8 cellular contexts compared by ENCODE assay signal in genomic region chr1:40383488-40384412, GRCh38. TPM values are rescaled to one million over a fixed set of nuclear protein-coding genes. Genes with fewer than 3 reads are reported as not detected.
A peak's percentile ranks its signal among the peaks of the same experiment; 100 is the strongest.
DNase-seq lines count a peak whose midpoint lies in the region; ATAC-seq and TF ChIP-seq lines count a peak whose summit lies in the region.

No MANE protein-coding gene starts in this region.

- H3K4me3 Mint-ChIP-seq in T-cell: peak overlapping the region; percentile 79 to 89 (median 86)
- peak overlapping the region; percentile 84 for H3K4me3 Mint-ChIP-seq in stimulated activated effector memory CD8-positive, alpha-beta T cell treated with anti-CD3 and anti-CD28 coated beads, Interleukin-12 subunit alpha, Interleukin-12 subunit beta, amount 100 ng/mL, for 72 hours

- peak; percentile 11 for TF ChIP-seq POLR2A in GM19099 (IDR thresholded peaks at IDR 0.05; ENCODE audit: extremely low read depth, insufficient read length, low read depth)

- H3K27me3 Mint-ChIP-seq in T-cell: no peaks in the 10 kb centered on the region

- H3K36me3 Mint-ChIP-seq in T-cell: peaks cover 16% of the 10 kb centered on the region
- peaks cover 96% of the 10 kb centered on the region for H3K36me3 Mint-ChIP-seq in stimulated activated effector memory CD8-positive, alpha-beta T cell treated with anti-CD3 and anti-CD28 coated beads, Interleukin-12 subunit alpha, Interleukin-12 subunit beta, amount 100 ng/mL, for 72 hours

- H3K4me1 Mint-ChIP-seq in T-cell: peaks cover 81 to 94% (median 94%) of the 10 kb centered on the region in 3 donors
- H3K4me1 Mint-ChIP-seq in stimulated activated effector memory CD8-positive, alpha-beta T cell treated with anti-CD3 and anti-CD28 coated beads, Interleukin-12 subunit alpha, Interleukin-12 subunit beta, amount 100 ng/mL, for 72 hours: peaks cover 78% of the 10 kb centered on the region

- CTCF ChIA-PET in T-cell (lab: Charles Lee): interaction anchor here (0.5 to 6.7 kb wide), 6 partner anchors 9 to 45 kb away, joined by 3 to 64 read pairs (median 15); partner anchors contain the start of gene SMAP2 (in 1 of the 2)

- H3K9me3 Mint-ChIP-seq in T-cell: no peaks in the 10 kb centered on the region
- H3K9me3 Mint-ChIP-seq in stimulated activated effector memory CD8-positive, alpha-beta T cell treated with anti-CD3 and anti-CD28 coated beads, Interleukin-12 subunit alpha, Interleukin-12 subunit beta, amount 100 ng/mL, for 72 hours: no peaks in the 10 kb centered on the region

- in situ Hi-C loops in ACHN (cut with HindIII; ENCODE audit: low pct_ligation_motif_present, low pct_unique_long_range_greater_than_20kb, low sequenced_read_pairs): no loop called here

- no peak for ATAC-seq in T-cell (replicated peaks in 1 of 4)
- ATAC-seq in stimulated activated effector memory CD8-positive, alpha-beta T cell treated with anti-CD3 and anti-CD28 coated beads, Interleukin-12 subunit alpha, Interleukin-12 subunit beta, amount 100 ng/mL, for 72 hours: peak; percentile 78
- ATAC-seq in GM18858 (IDR thresholded peaks at IDR 0.05; ENCODE audit: unreplicated experiment): no peak

- no peak for DNase-seq in T-cell
- peak; percentile 60 for DNase-seq in fibroblast of gingiva (ENCODE audit: low read depth)
- DNase-seq in stimulated activated effector memory CD8-positive, alpha-beta T cell treated with anti-CD3 and anti-CD28 coated beads, Interleukin-12 subunit alpha, Interleukin-12 subunit beta, amount 100 ng/mL, for 72 hours (ENCODE audit: low spot score in 2 of 2): no peak
- DNase-seq in anterior cingulate cortex (lab: John Stamatoyannopoulos, UW): no peak
- no peak for DNase-seq in ACHN
- no peak for DNase-seq in NCI-H1048 (lab: John Stamatoyannopoulos, UW)

- peak overlapping the region; percentile 99 to 100 for H3K27ac Mint-ChIP-seq in T-cell
- H3K27ac Mint-ChIP-seq in stimulated activated effector memory CD8-positive, alpha-beta T cell treated with anti-CD3 and anti-CD28 coated beads, Interleukin-12 subunit alpha, Interleukin-12 subunit beta, amount 100 ng/mL, for 72 hours: peak overlapping the region; percentile 97

- POLR2A ChIA-PET in T-cell (lab: Charles Lee): interaction anchor here (0.6 to 6.3 kb wide), 8 partner anchors 10 to 27 kb away, joined by 3 to 141 read pairs (median 18); partner anchors contain the start of gene SMAP2 (in 2 of the 2)

RNA-seq across cellular contexts. Expression of gene SMAP2, which starts 10.2 kb away (rescaled TPM):
- 100 to 1,000 TPM; 120 to 254 (median 123) TPM for total RNA-seq in T-cell
